ENCODE assay signal across 1 cellular context in genomic region chr5:177351392-177352329, GRCh38.
A peak's percentile ranks its signal among the peaks of the same experiment; 100 is the strongest.
TF ChIP-seq lines count a peak whose summit lies in the region.

TSS of gene LMAN2 (minus strand) at chr5:177351668. CDS start at chr5:177351647, 21 bp downstream.

TF ChIP-seq in HepG2, 621 proteins besides CTCF, POLR2A, EP300 and RAD21 (continued from another document):
- no peak for TF ChIP-seq ZNF34 (CRISPR knock-in tag; IDR thresholded peaks at IDR 0.05; ENCODE audit: borderline replicate concordance)
- peak; percentile 44; the same call in 1 of the 2 replicates for TF ChIP-seq NKX3-1 (CRISPR knock-in tag; IDR thresholded peaks at IDR 0.05)
- peak; percentile 55; the same call in 1 of the 2 replicates for TF ChIP-seq ATF7-NPFF (CRISPR knock-in tag; IDR thresholded peaks at IDR 0.05; ENCODE audit: low read depth)
- peak; percentile 83 for TF ChIP-seq SRSF1 (optimal IDR thresholded peaks at IDR 0.05; ENCODE audit: low read depth, low read length)
- no peak; the same call in 1 of the 2 replicates for TF ChIP-seq ZNF761 (CRISPR knock-in tag; conservative IDR thresholded peaks at IDR 0.05)
- no peak for TF ChIP-seq ZNF616 (CRISPR knock-in tag; IDR thresholded peaks at IDR 0.05; ENCODE audit: low read depth)
- TF ChIP-seq PRMT3 (CRISPR knock-in tag; IDR thresholded peaks at IDR 0.05; ENCODE audit: borderline replicate concordance, low read depth), result no peak
- no peak for TF ChIP-seq ZNF367 (CRISPR knock-in tag; IDR thresholded peaks at IDR 0.05; ENCODE audit: borderline replicate concordance)
- TF ChIP-seq DRAP1 (CRISPR knock-in tag; IDR thresholded peaks at IDR 0.05), result peak; percentile 41; the same call in 1 of the 2 replicates
- TF ChIP-seq GRHL1 (CRISPR knock-in tag; conservative IDR thresholded peaks at IDR 0.05), result no peak
- TF ChIP-seq ZNF275 (CRISPR knock-in tag; IDR thresholded peaks at IDR 0.05; ENCODE audit: borderline replicate concordance), result peak; percentile 56; the same call in 1 of the 2 replicates
- TF ChIP-seq ZSCAN9 (CRISPR knock-in tag; IDR thresholded peaks at IDR 0.05; ENCODE audit: borderline replicate concordance), result no peak; the same call in 1 of the 2 replicates
- TF ChIP-seq ZUFSP (CRISPR knock-in tag; IDR thresholded peaks at IDR 0.05; ENCODE audit: borderline replicate concordance), result no peak
- TF ChIP-seq SNAPC2 (CRISPR knock-in tag; IDR thresholded peaks at IDR 0.05), result no peak
- TF ChIP-seq NFE2L2 (IDR thresholded peaks at IDR 0.05; ENCODE audit: low read length), result no peak
- no peak for TF ChIP-seq AKNA (CRISPR knock-in tag; IDR thresholded peaks at IDR 0.05; ENCODE audit: borderline replicate concordance)
- no peak; the same call in 1 of the 2 replicates for TF ChIP-seq PHF21A (CRISPR knock-in tag; IDR thresholded peaks at IDR 0.05)
- no peak; the same call in 1 of the 2 replicates for TF ChIP-seq ZNF605 (CRISPR knock-in tag; IDR thresholded peaks at IDR 0.05)
- no peak for TF ChIP-seq DBP (CRISPR knock-in tag; IDR thresholded peaks at IDR 0.05; ENCODE audit: not compliant biosample characterization)
- TF ChIP-seq RBM22 (optimal IDR thresholded peaks at IDR 0.05; ENCODE audit: low read length), result no peak
- TF ChIP-seq ZNF850 (CRISPR knock-in tag; conservative IDR thresholded peaks at IDR 0.05), result no peak
- TF ChIP-seq MYC (CRISPR knock-in tag; IDR thresholded peaks at IDR 0.05; ENCODE audit: borderline replicate concordance), result peak; percentile 70
- TF ChIP-seq ZMYM3 (CRISPR knock-in tag; IDR thresholded peaks at IDR 0.05), result peak; percentile 45; the same call in 1 of the 2 replicates
- peak; percentile 65; the same call in 1 of the 2 replicates for TF ChIP-seq ZNF891 (CRISPR knock-in tag; IDR thresholded peaks at IDR 0.05)
